8 cellular contexts compared by ENCODE assay signal in genomic region chr11:59144096-59144495, GRCh38. TPM values are rescaled to one million over a fixed set of nuclear protein-coding genes. Genes with fewer than 3 reads are reported as not detected.
DNase-seq lines count a peak whose midpoint lies in the region; ATAC-seq and TF ChIP-seq lines count a peak whose summit lies in the region.

No MANE protein-coding gene starts in this region.

- H3K4me2 ChIP-seq in SU-DHL-6 (ENCODE audit: low read depth, low read length, poor library complexity, severe bottlenecking) (peak overlapping the region; percentile 96), fibroblast of lung (ENCODE audit: extremely low read depth, insufficient read depth, low read length) (peak overlapping the region; percentile 72), neuronal stem cell (ENCODE audit: insufficient read depth, low read length, poor library complexity, severe bottlenecking) (no peak overlapping the region)

- no peak for TF ChIP-seq CTCF in HEK293 (tag by site-specific recombination; IDR thresholded peaks at IDR 0.05)
- no peak for TF ChIP-seq CTCF in SU-DHL-6 (IDR thresholded peaks at IDR 0.05; ENCODE audit: insufficient read depth, low read length, poor library complexity, severe bottlenecking)
- TF ChIP-seq CTCF in fibroblast of lung (conservative IDR thresholded peaks at IDR 0.05 in 1 of 2, IDR thresholded peaks at IDR 0.05 in 1 of 2; ENCODE audit: low read depth in 1 of 2, low read length in 2 of 2), result no peak

- no peak overlapping the region for H2AK5ac ChIP-seq in neuronal stem cell (ENCODE audit: low read depth, low read length)

- H3K36me3 ChIP-seq in HEK293 (ENCODE audit: control insufficient read depth in 2 of 2, insufficient read depth in 1 of 2, low read length in 2 of 2) (no peaks in the 10 kb centered on the region), SU-DHL-6 (ENCODE audit: low read length) (peaks cover 28% of the 10 kb centered on the region), fibroblast of lung (ENCODE audit: control insufficient read depth, insufficient read depth, low read length) (no peaks in the 10 kb centered on the region), neuronal stem cell (replicated peaks in 1 of 2; ENCODE audit: control insufficient read depth in 2 of 2, insufficient read depth in 2 of 2, low read length in 2 of 2) (peaks cover 0 to 17% of the 10 kb centered on the region in 2 donors)

- H3K9me2 ChIP-seq in SU-DHL-6 (replicated peaks; ENCODE audit: insufficient read depth, low read length), result no peaks in the 10 kb centered on the region

- no peak overlapping the region for H3K4ac ChIP-seq in neuronal stem cell (ENCODE audit: low read length)

- no peak overlapping the region for H3K14ac ChIP-seq in neuronal stem cell (ENCODE audit: low read length)

- H3K9me3 ChIP-seq in HEK293 (ENCODE audit: control insufficient read depth, insufficient read depth, low read depth, low read length) (no peaks in the 10 kb centered on the region), SU-DHL-6 (ENCODE audit: insufficient read depth, low read length) (no peaks in the 10 kb centered on the region), fibroblast of lung (ENCODE audit: control insufficient read depth, insufficient read depth, low read depth, low read length) (no peaks in the 10 kb centered on the region), neuronal stem cell (replicated peaks in 1 of 2; ENCODE audit: control insufficient read depth in 2 of 2, insufficient read depth in 1 of 2, low read depth in 1 of 2, low read length in 2 of 2) (no peaks in the 10 kb centered on the region)

- DNase-seq in fibroblast of lung (ENCODE audit: low read depth in 2 of 2), result no peak
- DNase-seq in NCI-H128 (lab: John Stamatoyannopoulos, UW; ENCODE audit: unreplicated experiment), result no peak
- DNase-seq in stimulated activated CD4-positive, alpha-beta T cell treated with anti-CD3 and anti-CD28 coated beads, Interleukin-1b, Interleukin-23, amount 100 ng/mL, for 48 hours, result no peak
- no peak for DNase-seq in neuronal stem cell (ENCODE audit: low spot score)

- no peaks in the 10 kb centered on the region for H3K4me1 ChIP-seq in HEK293 (ENCODE audit: control insufficient read depth, insufficient read depth, low read length)
- peaks cover 11% of the 10 kb centered on the region for H3K4me1 ChIP-seq in fibroblast of lung (ENCODE audit: control insufficient read depth, extremely low read depth, insufficient read depth, low read length)
- H3K4me1 ChIP-seq in neuronal stem cell (ENCODE audit: control insufficient read depth in 2 of 2, insufficient read depth in 1 of 2, low read depth in 1 of 2, low read length in 2 of 2), result peaks cover 4 to 5% of the 10 kb centered on the region in 2 donors

- WGBS in neuronal stem cell (ENCODE audit: extremely low coverage in 2 of 2, insufficient read length in 2 of 2, insufficient replicate concordance in 1 of 2), 2 donors, result no CpG with 5 or more reads among the region's 1 CpG

- no peak overlapping the region for H2BK15ac ChIP-seq in neuronal stem cell (ENCODE audit: low read length)

- H2BK5ac ChIP-seq in neuronal stem cell (ENCODE audit: low read length), result no peak overlapping the region

- H2BK12ac ChIP-seq in neuronal stem cell (ENCODE audit: low read length), result no peak overlapping the region

- no peak overlapping the region for H4K8ac ChIP-seq in neuronal stem cell (ENCODE audit: low read depth, low read length)

- CTCF ChIA-PET in HEK293 (lab: Yijun Ruan, JAX), result interaction anchor here (0.8 to 5.3 kb wide), 3 partner anchors 9 to 415 kb away, joined by 3 to 37 read pairs (median 11); no protein-coding TSS in a partner anchor

- H3K79me2 ChIP-seq in SU-DHL-6 (ENCODE audit: insufficient read depth, low read length) (peaks cover 45% of the 10 kb centered on the region), fibroblast of lung (ENCODE audit: control insufficient read depth, insufficient read depth, low read length) (peaks cover 28% of the 10 kb centered on the region)

- no peak overlapping the region for H2BK120ac ChIP-seq in neuronal stem cell (ENCODE audit: low read depth, low read length)

- no peak overlapping the region for H3K27ac ChIP-seq in HEK293 (ENCODE audit: extremely low read depth, low read depth, low read length)
- H3K27ac ChIP-seq in SU-DHL-6 (ENCODE audit: low read depth, low read length), result peak overlapping the region; percentile 96
- peak overlapping the region; percentile 63 for H3K27ac ChIP-seq in fibroblast of lung (ENCODE audit: insufficient read depth, low read length)
- H3K27ac ChIP-seq in skin epidermis, result peak overlapping the region in 20 of 21 experiments; percentile 21 to 97 (median 90)
- no peak overlapping the region for H3K27ac ChIP-seq in neuronal stem cell (replicated peaks; ENCODE audit: low read length)

- POLR2A ChIA-PET in HEK293 (lab: Yijun Ruan, JAX), result no interaction called here

- H3K4me3 ChIP-seq in HEK293 (ENCODE audit: low read depth, low read length), result no peak overlapping the region
- peak overlapping the region; percentile 96 for H3K4me3 ChIP-seq in SU-DHL-6 (ENCODE audit: insufficient read depth, low read length, poor library complexity, severe bottlenecking)
- peak overlapping the region; percentile 82 to 96 (median 94) for H3K4me3 ChIP-seq in fibroblast of lung (replicated peaks in 1 of 4; ENCODE audit: control extremely low read depth in 1 of 4, insufficient read depth in 1 of 4, low read depth in 3 of 4, low read length in 4 of 4)
- peak overlapping the region; percentile 29 to 79 (median 46) for H3K4me3 ChIP-seq in skin epidermis
- H3K4me3 ChIP-seq in neuronal stem cell (ENCODE audit: low read length in 2 of 2), result no peak overlapping the region

- H4K20me1 ChIP-seq in SU-DHL-6 (ENCODE audit: low read depth, low read length), result no peaks in the 10 kb centered on the region
- H4K20me1 ChIP-seq in fibroblast of lung (ENCODE audit: control insufficient read depth, extremely low read depth, insufficient read depth, low read length), result no peaks in the 10 kb centered on the region

- H2AFZ ChIP-seq in SU-DHL-6 (ENCODE audit: low read depth, low read length, severe bottlenecking), result no peak overlapping the region
- peak overlapping the region; percentile 19 for H2AFZ ChIP-seq in fibroblast of lung (ENCODE audit: low read length)
- no peak overlapping the region for H2AFZ ChIP-seq in neuronal stem cell (ENCODE audit: low read length)

- no peak overlapping the region for H4K91ac ChIP-seq in neuronal stem cell (ENCODE audit: low read depth, low read length, poor library complexity)

- H3K27me3 ChIP-seq in SU-DHL-6 (ENCODE audit: low read length), result no peaks in the 10 kb centered on the region
- no peaks in the 10 kb centered on the region for H3K27me3 ChIP-seq in fibroblast of lung (ENCODE audit: control insufficient read depth, insufficient read depth, low read length)
- peaks cover 0 to 9% (median 0%) of the 10 kb centered on the region in 3 experiments for H3K27me3 ChIP-seq in neuronal stem cell (ENCODE audit: control insufficient read depth in 3 of 3, insufficient read depth in 3 of 3, low read depth in 1 of 3, low read length in 3 of 3)

- no peak overlapping the region for H3K18ac ChIP-seq in neuronal stem cell (ENCODE audit: low read length)

- peak overlapping the region; percentile 90 for H3K9ac ChIP-seq in SU-DHL-6 (ENCODE audit: low read length)
- H3K9ac ChIP-seq in fibroblast of lung (ENCODE audit: insufficient read depth, low read length), result no peak overlapping the region
- H3K9ac ChIP-seq in neuronal stem cell (ENCODE audit: low read depth, low read length, poor library complexity), result no peak overlapping the region

- H3F3A ChIP-seq in SU-DHL-6 (ENCODE audit: insufficient read depth), result peaks cover 42% of the 10 kb centered on the region

- no peak overlapping the region for H3K23ac ChIP-seq in neuronal stem cell (ENCODE audit: low read depth, low read length, poor library complexity)

- ATAC-seq in HG03378 (IDR thresholded peaks at IDR 0.05; ENCODE audit: unreplicated experiment), result no peak

- H3K79me1 ChIP-seq in neuronal stem cell (ENCODE audit: low read depth, low read length), result no peaks in the 10 kb centered on the region

TF ChIP-seq in HEK293, 187 proteins besides CTCF, POLR2A, EP300 and RAD21:
- TF ChIP-seq SCRT2 (tag by site-specific recombination; IDR thresholded peaks at IDR 0.05) (peak; percentile 79), ZNF473 (tag by site-specific recombination; IDR thresholded peaks at IDR 0.05) (no peak)
TF ChIP-seq in HEK293: peak in this region for 1.

RNA-seq across cellular contexts. Expression of gene FAM111A, which starts 1.4 kb away (rescaled TPM):
- total RNA-seq in fibroblast of lung, result 34.7 and 42.3 TPM in 2 replicates
- polyA plus RNA-seq in fibroblast of lung, result 27.1 and 44.2 TPM in 2 replicates
- 13.2 and 22.2 TPM in 2 replicates for polyA plus RNA-seq in fibroblast of lung (2012)
- 1.3 and 2.8 TPM in 2 replicates for polyA minus RNA-seq in fibroblast of lung (ENCODE audit: low replicate concordance)
- 16.9 TPM for polyA plus RNA-seq in neuronal stem cell (2013, experiment 1 of 2)
- polyA plus RNA-seq in neuronal stem cell (2013, experiment 2 of 2), result 17.1 TPM

RNA-seq across cellular contexts. Expression of gene DTX4, which starts 27.8 kb away (rescaled TPM):
- total RNA-seq in fibroblast of lung, result 3.1 and 4.8 TPM in 2 replicates
- 1.2 and 2.1 TPM in 2 replicates for polyA plus RNA-seq in fibroblast of lung
- 3.8 and 6.7 TPM in 2 replicates for polyA plus RNA-seq in fibroblast of lung (2012)
- polyA minus RNA-seq in fibroblast of lung (ENCODE audit: low replicate concordance), result 8.7 and 28.5 TPM in 2 replicates
- polyA plus RNA-seq in neuronal stem cell (2013, experiment 1 of 2), result 84.4 TPM
- polyA plus RNA-seq in neuronal stem cell (2013, experiment 2 of 2), result 84.6 TPM

RNA-seq across cellular contexts. Expression of gene FAM111B, which starts 37.1 kb away (rescaled TPM):
- total RNA-seq in fibroblast of lung, result 0.26 and 0.33 TPM in 2 replicates
- 6.2 and 14.8 TPM in 2 replicates for polyA plus RNA-seq in fibroblast of lung
- 4.5 and 11.6 TPM in 2 replicates for polyA plus RNA-seq in fibroblast of lung (2012)
- 0.47 and 3.9 TPM in 2 replicates for polyA minus RNA-seq in fibroblast of lung (ENCODE audit: low replicate concordance)
- polyA plus RNA-seq in neuronal stem cell (2013, experiment 1 of 2), result 7.2 TPM
- 7.0 TPM for polyA plus RNA-seq in neuronal stem cell (2013, experiment 2 of 2)

RNA-seq across cellular contexts. Expression of gene GLYATL1B, which starts 58.0 kb away (rescaled TPM):
- total RNA-seq in fibroblast of lung, result not detected in 2 replicates
- not detected in 2 replicates for polyA plus RNA-seq in fibroblast of lung
- polyA plus RNA-seq in fibroblast of lung (2012), result not detected in 2 replicates
- not detected in 2 replicates for polyA minus RNA-seq in fibroblast of lung (ENCODE audit: low replicate concordance)
- not detected for polyA plus RNA-seq in neuronal stem cell (2013, experiment 1 of 2)
- not detected for polyA plus RNA-seq in neuronal stem cell (2013, experiment 2 of 2)

Comparison
In these comparisons a context has a peak if more than half of its experiments do, and no peak if none do; other contexts are left out.
1. H3K27ac ChIP-seq: peak in SU-DHL-6 (single experiment), fibroblast of lung (single experiment) and skin epidermis (20 of 21); none in HEK293 (single experiment) and neuronal stem cell (single experiment).
2. H3K4me3 ChIP-seq: peak in SU-DHL-6 (single experiment), fibroblast of lung (4 of 4) and skin epidermis (7 of 7); none in HEK293 (single experiment) and neuronal stem cell (0 of 2).